10 cellular contexts compared by ENCODE assay signal in genomic region chr19:29680937-29681336, GRCh38. TPM values are rescaled to one million over a fixed set of nuclear protein-coding genes. Genes with fewer than 3 reads are reported as not detected.
DNase-seq lines count a peak whose midpoint lies in the region; ATAC-seq and TF ChIP-seq lines count a peak whose summit lies in the region.
"Had no signal": no experiment of that assay in that cellular context is flagged by ENCODE, and none has a peak within 500 bp of the region (broad histone marks: within the 10 kb centered on the region; RNA-seq: fewer than 3 reads in every experiment).

No MANE protein-coding gene starts in this region.

- peaks cover 5% of the 10 kb centered on the region for H3K36me3 ChIP-seq in thymus (ENCODE audit: control insufficient read depth, insufficient read depth)
- H3K36me3 ChIP-seq in adrenal gland (replicated peaks in 1 of 2), result peaks cover 0 to 2% of the 10 kb centered on the region in 2 donors

- peaks cover 29% of the 10 kb centered on the region for H3K36me3 Mint-ChIP-seq in activated naive CD4-positive, alpha-beta T cell treated with anti-CD3 and anti-CD28 coated beads, Interleukin-2, amount 10 ng/mL, durations not matched to agents 7 days and 5 days
- peaks cover 32% of the 10 kb centered on the region for H3K36me3 Mint-ChIP-seq in activated CD8-positive, alpha-beta T cell treated with anti-CD3 and anti-CD28 coated beads, Interleukin-2, amount 10 ng/mL, durations not matched to agents 7 days and 5 days (ENCODE audit: low read depth)

- H3K27me3 Mint-ChIP-seq in activated naive CD4-positive, alpha-beta T cell treated with anti-CD3 and anti-CD28 coated beads, Interleukin-2, amount 10 ng/mL, durations not matched to agents 7 days and 5 days, result peaks cover 3% of the 10 kb centered on the region
- no peaks in the 10 kb centered on the region for H3K27me3 Mint-ChIP-seq in activated CD8-positive, alpha-beta T cell treated with anti-CD3 and anti-CD28 coated beads, Interleukin-2, amount 10 ng/mL, durations not matched to agents 7 days and 5 days (ENCODE audit: low read depth)
- H3K27me3 Mint-ChIP-seq: progenitor cell of endocrine pancreas had no signal

- H3K9me3 ChIP-seq in thymus (ENCODE audit: control insufficient read depth) (no peaks in the 10 kb centered on the region), adrenal gland (replicated peaks in 1 of 3) (no peaks in the 10 kb centered on the region)

- H3K4me3 ChIP-seq in thymus (ENCODE audit: low read length) (peak overlapping the region; percentile 30), adrenal gland (no peak overlapping the region)

- WGBS in thymus, result 42% methylated on average over 7 of the region's 7 CpGs
- 78 to 92% (median 83%) methylated on average over 2 to 7 of the region's 7 CpGs for WGBS in adrenal gland, 4 donors

- peak overlapping the region; percentile 99 for H3K27ac ChIP-seq in layer of hippocampus (ENCODE audit: low read depth, low read length)
- H3K27ac ChIP-seq in thymus (ENCODE audit: low read depth), result peak overlapping the region; percentile 91
- no peak overlapping the region for H3K27ac ChIP-seq in adrenal gland

- H3K4me3 Mint-ChIP-seq in activated naive CD4-positive, alpha-beta T cell treated with anti-CD3 and anti-CD28 coated beads, Interleukin-2, amount 10 ng/mL, durations not matched to agents 7 days and 5 days, result peak overlapping the region; percentile 35
- peak overlapping the region; percentile 58 for H3K4me3 Mint-ChIP-seq in activated CD8-positive, alpha-beta T cell treated with anti-CD3 and anti-CD28 coated beads, Interleukin-2, amount 10 ng/mL, durations not matched to agents 7 days and 5 days

- TF ChIP-seq CTCF in adrenal gland (IDR thresholded peaks at IDR 0.05), result no peak

- intact Hi-C loops in adrenal gland (cut with DNase I), result no loop called here

- peak overlapping the region; percentile 87 for H3K27ac Mint-ChIP-seq in activated naive CD4-positive, alpha-beta T cell treated with anti-CD3 and anti-CD28 coated beads, Interleukin-2, amount 10 ng/mL, durations not matched to agents 7 days and 5 days
- peak overlapping the region; percentile 89 for H3K27ac Mint-ChIP-seq in activated CD8-positive, alpha-beta T cell treated with anti-CD3 and anti-CD28 coated beads, Interleukin-2, amount 10 ng/mL, durations not matched to agents 7 days and 5 days
- H3K27ac Mint-ChIP-seq: progenitor cell of endocrine pancreas had no signal

- no peaks in the 10 kb centered on the region for H3K9me3 Mint-ChIP-seq in activated naive CD4-positive, alpha-beta T cell treated with anti-CD3 and anti-CD28 coated beads, Interleukin-2, amount 10 ng/mL, durations not matched to agents 7 days and 5 days
- no peaks in the 10 kb centered on the region for H3K9me3 Mint-ChIP-seq in activated CD8-positive, alpha-beta T cell treated with anti-CD3 and anti-CD28 coated beads, Interleukin-2, amount 10 ng/mL, durations not matched to agents 7 days and 5 days (ENCODE audit: insufficient read depth)

- no peak for TF ChIP-seq POLR2A in adrenal gland (IDR thresholded peaks at IDR 0.05)

- POLR2A ChIA-PET in activated CD8-positive, alpha-beta T cell treated with anti-CD3 and anti-CD28 coated beads, Interleukin-2, amount 10 ng/mL, durations not matched to agents 7 days and 5 days (lab: Charles Lee), result interaction anchor here (1.2 to 2.8 kb wide), 5 partner anchors 8 to 75 kb away, joined by 3 to 16 read pairs (median 6); partner anchors contain the start of genes PLEKHF1 and POP4

- H3K4me1 ChIP-seq in thymus (ENCODE audit: control insufficient read depth, insufficient read depth, low read length) (peaks cover 57% of the 10 kb centered on the region), adrenal gland (replicated peaks in 1 of 2) (no peaks in the 10 kb centered on the region)

- H3K4me1 Mint-ChIP-seq in activated naive CD4-positive, alpha-beta T cell treated with anti-CD3 and anti-CD28 coated beads, Interleukin-2, amount 10 ng/mL, durations not matched to agents 7 days and 5 days, result peaks cover 65% of the 10 kb centered on the region
- H3K4me1 Mint-ChIP-seq in activated CD8-positive, alpha-beta T cell treated with anti-CD3 and anti-CD28 coated beads, Interleukin-2, amount 10 ng/mL, durations not matched to agents 7 days and 5 days (ENCODE audit: low read depth), result peaks cover 75% of the 10 kb centered on the region

- no peak for DNase-seq in activated naive CD4-positive, alpha-beta T cell treated with anti-CD3 and anti-CD28 coated beads, Interleukin-2, amount 10 ng/mL, durations not matched to agents 7 days and 5 days
- no peak for DNase-seq in activated naive CD4-positive, alpha-beta T cell (lab: John Stamatoyannopoulos, UW)
- DNase-seq in activated CD8-positive, alpha-beta T cell treated with anti-CD3 and anti-CD28 coated beads, Interleukin-2, amount 10 ng/mL, durations not matched to agents 7 days and 5 days, result no peak
- no peak for DNase-seq in adrenal gland
- DNase-seq in NCI-H2196 treated with DMSO at 0.1 percent for 48 hours (lab: John Stamatoyannopoulos, UW; ENCODE audit: unreplicated experiment), result no peak
- DNase-seq in iPS-NIHi7 (ENCODE audit: extremely low spot score), result no peak
- DNase-seq: NCI-H446 had no signal

- ATAC-seq in activated CD8-positive, alpha-beta T cell treated with anti-CD3 and anti-CD28 coated beads, Interleukin-2, amount 10 ng/mL, durations not matched to agents 7 days and 5 days, result peak; percentile 5

- no peaks in the 10 kb centered on the region for H3K27me3 ChIP-seq in layer of hippocampus (ENCODE audit: control insufficient read depth, insufficient read depth, low read length)
- no peaks in the 10 kb centered on the region for H3K27me3 ChIP-seq in thymus (ENCODE audit: control insufficient read depth, insufficient read depth)
- no peaks in the 10 kb centered on the region for H3K27me3 ChIP-seq in adrenal gland

- CTCF ChIA-PET in activated naive CD4-positive, alpha-beta T cell treated with anti-CD3 and anti-CD28 coated beads, Interleukin-2, amount 10 ng/mL, durations not matched to agents 7 days and 5 days (lab: Charles Lee), result interaction anchor here (1.1 to 2.5 kb wide), 4 partner anchors 9 to 71 kb away, joined by 4 to 11 read pairs (median 8); no protein-coding TSS in a partner anchor
- CTCF ChIA-PET in activated CD8-positive, alpha-beta T cell treated with anti-CD3 and anti-CD28 coated beads, Interleukin-2, amount 10 ng/mL, durations not matched to agents 7 days and 5 days (lab: Charles Lee), result interaction anchor here (0.6 to 8.2 kb wide), 8 partner anchors 9 to 261 kb away, joined by 3 to 59 read pairs (median 9); partner anchors contain the start of genes PLEKHF1 and POP4

RNA-seq across cellular contexts. Expression of gene PLEKHF1, which starts 15.7 kb away (rescaled TPM):
- total RNA-seq in activated CD8-positive, alpha-beta T cell treated with anti-CD3 and anti-CD28 coated beads, Interleukin-2, amount 10 ng/mL, durations not matched to agents 7 days and 5 days, result 10 to 100 TPM; 46.0 to 47.7 TPM
- polyA plus RNA-seq in thymus (35.4 TPM), adrenal gland (1 to 10 TPM in 2 of 3 donors, under 1 TPM in 1; 0.62 to 9.5 (median 7.9) TPM)
- total RNA-seq in adrenal gland, result 10 to 100 TPM in 3 of 8 donors, 1 to 10 TPM in 5; 1.7 to 23.1 (median 6.9) TPM

RNA-seq across cellular contexts. Expression of gene C19orf12, which starts 34.1 kb away (rescaled TPM):
- 10 to 100 TPM; 38.7 to 41.0 TPM for total RNA-seq in activated CD8-positive, alpha-beta T cell treated with anti-CD3 and anti-CD28 coated beads, Interleukin-2, amount 10 ng/mL, durations not matched to agents 7 days and 5 days
- polyA plus RNA-seq in thymus, result 27.5 TPM
- total RNA-seq in adrenal gland, result 10 to 100 TPM; 39.2 to 68.5 (median 48.4) TPM
- 10 to 100 TPM; 20.0 to 25.3 (median 25.0) TPM for polyA plus RNA-seq in adrenal gland

Comparison
In these comparisons a context has a peak if more than half of its experiments do, and no peak if none do; other contexts are left out.
1. H3K27ac ChIP-seq: peak in layer of hippocampus (single experiment) and thymus (single experiment); none in adrenal gland (0 of 5).